26 cellular contexts compared by ENCODE assay signal in genomic region chr2:1784986-1785617, GRCh38. TPM values are rescaled to one million over a fixed set of nuclear protein-coding genes. Genes with fewer than 3 reads are reported as not detected.
DNase-seq lines count a peak whose midpoint lies in the region; ATAC-seq, FAIRE-seq and TF ChIP-seq lines count a peak whose summit lies in the region.
"Had no signal": no experiment of that assay in that cellular context is flagged by ENCODE, and none has a peak within 500 bp of the region (broad histone marks: within the 10 kb centered on the region; RNA-seq: fewer than 3 reads in every experiment).

No MANE protein-coding gene starts in this region.

- peak overlapping the region; percentile 77 for H3K27ac Mint-ChIP-seq in activated T-cell treated with anti-CD3 and anti-CD28 coated beads, Interleukin-2, amount 50 U/mL, for 24 hours
- no peak overlapping the region for H3K27ac Mint-ChIP-seq in activated T-helper 1 cell treated with anti-CD3 and anti-CD28 coated beads, Interleukin-12 subunit alpha, Interleukin-12 subunit beta, Interleukin-2, Interleukin-4 antibody, amounts not matched to agents 30 ng/mL and 10 ng/mL and 1 ng/mL, durations not matched to agents 14 hours and 24 hours and 36 hours
- H3K27ac Mint-ChIP-seq: CD8-positive, alpha-beta memory T cell had no signal

- no peak for TF ChIP-seq EP300 in suprapubic skin (IDR thresholded peaks at IDR 0.05)

- H4K91ac ChIP-seq in IMR-90 (ENCODE audit: insufficient read depth, low read depth, low read length), result no peak overlapping the region

- no peak overlapping the region for H3K4ac ChIP-seq in IMR-90 (ENCODE audit: low read depth, low read length)

- no peaks in the 10 kb centered on the region for H4K20me1 ChIP-seq in IMR-90 (ENCODE audit: insufficient read depth, low read length)

- no peak overlapping the region for H3K9ac ChIP-seq in IMR-90 (ENCODE audit: low read depth, low read length)
- H3K9ac ChIP-seq in kidney (ENCODE audit: low read length in 2 of 2), result no peak overlapping the region
- H3K9ac ChIP-seq: SK-N-SH had no signal

- no peak overlapping the region for H2BK20ac ChIP-seq in IMR-90 (ENCODE audit: low read depth, low read length)

- H3K23ac ChIP-seq in IMR-90 (ENCODE audit: low read depth, low read length), result no peak overlapping the region

- H3K27me3 ChIP-seq in IMR-90 (ENCODE audit: control insufficient read depth, insufficient read depth, low read length) (no peaks in the 10 kb centered on the region; the same call in 1 of the 2 replicates), suprapubic skin (peaks cover 32% of the 10 kb centered on the region)

- in situ Hi-C loops in IMR-90 (cut with MboI; ENCODE audit: low sequenced_read_pairs), result no loop called here

- H2AK5ac ChIP-seq in IMR-90 (ENCODE audit: low read depth, low read length), result no peak overlapping the region

- CTCF ChIA-PET in IMR-90 (lab: Yijun Ruan, JAX), result interaction anchor here (2.9 kb wide), 1 partner anchor 15 kb away, joined by 9 read pairs; no protein-coding TSS in a partner anchor

- no peaks in the 10 kb centered on the region for H3K9me3 Mint-ChIP-seq in activated T-cell treated with anti-CD3 and anti-CD28 coated beads, Interleukin-2, amount 50 U/mL, for 24 hours
- H3K9me3 Mint-ChIP-seq in activated T-cell treated with anti-CD3 and anti-CD28 coated beads, Interleukin-2, amount 50 U/mL, for 4 hours, result no peaks in the 10 kb centered on the region
- no peaks in the 10 kb centered on the region for H3K9me3 Mint-ChIP-seq in activated T-helper 1 cell treated with anti-CD3 and anti-CD28 coated beads, Interleukin-12 subunit alpha, Interleukin-12 subunit beta, Interleukin-2, Interleukin-4 antibody, amounts not matched to agents 30 ng/mL and 10 ng/mL and 1 ng/mL, durations not matched to agents 14 hours and 24 hours and 36 hours
- H3K9me3 Mint-ChIP-seq: CD8-positive, alpha-beta memory T cell had no signal

- no peak overlapping the region for H3K4me2 ChIP-seq in IMR-90 (ENCODE audit: low read depth, low read length)
- H3K4me2 ChIP-seq: A549, SK-N-SH had no signal

- H3K9me3 ChIP-seq in IMR-90 (ENCODE audit: control insufficient read depth, insufficient read depth, low read length), result no peaks in the 10 kb centered on the region
- no peaks in the 10 kb centered on the region for H3K9me3 ChIP-seq in kidney (ENCODE audit: control insufficient read depth in 1 of 2, low read length in 2 of 2)
- no peaks in the 10 kb centered on the region for H3K9me3 ChIP-seq in suprapubic skin
- H3K9me3 ChIP-seq: A549, SK-N-SH had no signal

- intact Hi-C loops in IMR-90 (cut with micrococcal nuclease), result no loop called here
- intact Hi-C loops in kidney (cut with DNase I), result no loop called here
- intact Hi-C loops in activated T-helper 1 cell treated with anti-CD3 and anti-CD28 coated beads, Interleukin-12 subunit alpha, Interleukin-12 subunit beta, Interleukin-2, Interleukin-4 antibody, amounts not matched to agents 30 ng/mL and 10 ng/mL and 1 ng/mL, durations not matched to agents 14 hours and 24 hours and 36 hours (cut with micrococcal nuclease), result no loop called here

- no peak for ATAC-seq in activated T-cell treated with anti-CD3 and anti-CD28 coated beads, Interleukin-2, amount 50 U/mL, for 4 hours
- ATAC-seq in IMR-90 (ENCODE audit: low read depth), result no peak
- ATAC-seq in GM19324 (IDR thresholded peaks at IDR 0.05; ENCODE audit: low FRiP score, unreplicated experiment), result no peak
- ATAC-seq: PC-3 had no signal

- no TSS peak for BruUV-seq in IMR-90 (replicated peaks; lab: Mats Ljungman, UMichigan)

- no peak overlapping the region for H2BK5ac ChIP-seq in IMR-90 (ENCODE audit: low read depth, low read length, poor library complexity, severe bottlenecking)

- DNase-seq in activated T-cell treated with anti-CD3 and anti-CD28 coated beads, Interleukin-2, amount 50 U/mL, for 24 hours, result no peak
- no peak for DNase-seq in activated T-cell treated with anti-CD3 and anti-CD28 coated beads, Interleukin-2, amount 50 U/mL, for 4 hours
- DNase-seq in IMR-90 (no peak), kidney (peak; percentile 45), suprapubic skin (ENCODE audit: low spot score in 2 of 2) (peak; percentile 34 to 38)
- no peak for DNase-seq in activated T-helper 1 cell treated with anti-CD3 and anti-CD28 coated beads, Interleukin-12 subunit alpha, Interleukin-12 subunit beta, Interleukin-2, Interleukin-4 antibody, amounts not matched to agents 30 ng/mL and 10 ng/mL and 1 ng/mL, durations not matched to agents 14 hours and 24 hours and 36 hours (ENCODE audit: low spot score)
- DNase-seq: AML-193; DMS 273 treated with DMSO at 0.1 percent for 48 hours; DMS79; GF-D8; KBM-7; MM.1S; NCI-H2029; NCI-H446 treated with DMSO at 0.1 percent for 48 hours; NCI-H526; NCI-H82; NK-92 treated with Interleukin-12 subunit alpha and Interleukin-12 subunit beta, amount 100 ng/mL, for 24 hours; PC-3; SK-N-SH had no signal

- no peak for FAIRE-seq in kidney (lab: Jason Lieb, UNC)
- FAIRE-seq: A549, GM12891, GM19239, H54 had no signal

- H3K56ac ChIP-seq in IMR-90 (ENCODE audit: extremely low read depth, insufficient read depth, low read length), result no peak overlapping the region

- no peak overlapping the region for H4K8ac ChIP-seq in IMR-90 (ENCODE audit: low read depth in 2 of 2, low read length in 2 of 2)

- no peak overlapping the region for H3K18ac ChIP-seq in IMR-90 (ENCODE audit: low read depth, low read length)

- H3K36me3 Mint-ChIP-seq in activated T-cell treated with anti-CD3 and anti-CD28 coated beads, Interleukin-2, amount 50 U/mL, for 24 hours (ENCODE audit: low read depth), result no peaks in the 10 kb centered on the region
- no peaks in the 10 kb centered on the region for H3K36me3 Mint-ChIP-seq in activated T-cell treated with anti-CD3 and anti-CD28 coated beads, Interleukin-2, amount 50 U/mL, for 4 hours (ENCODE audit: insufficient read depth)
- no peaks in the 10 kb centered on the region for H3K36me3 Mint-ChIP-seq in activated T-helper 1 cell treated with anti-CD3 and anti-CD28 coated beads, Interleukin-12 subunit alpha, Interleukin-12 subunit beta, Interleukin-2, Interleukin-4 antibody, amounts not matched to agents 30 ng/mL and 10 ng/mL and 1 ng/mL, durations not matched to agents 14 hours and 24 hours and 36 hours (ENCODE audit: low read depth)
- H3K36me3 Mint-ChIP-seq: CD8-positive, alpha-beta memory T cell had no signal

- no peak overlapping the region for H4K5ac ChIP-seq in IMR-90 (ENCODE audit: low read depth, low read length)

- H3K36me3 ChIP-seq in IMR-90 (ENCODE audit: control insufficient read depth, insufficient read depth, low read length) (no peaks in the 10 kb centered on the region), kidney (ENCODE audit: control insufficient read depth in 1 of 2, insufficient read depth in 2 of 2, low read length in 2 of 2) (no peaks in the 10 kb centered on the region), suprapubic skin (no peaks in the 10 kb centered on the region)

- no peak overlapping the region for H3K14ac ChIP-seq in IMR-90 (replicated peaks; ENCODE audit: low read depth, low read length)

- peaks cover 33% of the 10 kb centered on the region for H3K4me1 Mint-ChIP-seq in activated T-cell treated with anti-CD3 and anti-CD28 coated beads, Interleukin-2, amount 50 U/mL, for 24 hours (ENCODE audit: low read depth)
- H3K4me1 Mint-ChIP-seq in activated T-cell treated with anti-CD3 and anti-CD28 coated beads, Interleukin-2, amount 50 U/mL, for 4 hours (ENCODE audit: low read depth), result no peaks in the 10 kb centered on the region
- H3K4me1 Mint-ChIP-seq in activated T-helper 1 cell treated with anti-CD3 and anti-CD28 coated beads, Interleukin-12 subunit alpha, Interleukin-12 subunit beta, Interleukin-2, Interleukin-4 antibody, amounts not matched to agents 30 ng/mL and 10 ng/mL and 1 ng/mL, durations not matched to agents 14 hours and 24 hours and 36 hours (ENCODE audit: low read depth), result no peaks in the 10 kb centered on the region

- H3K4me3 ChIP-seq in IMR-90 (ENCODE audit: insufficient read depth, low read depth, low read length) (no peak overlapping the region), kidney (ENCODE audit: low read length in 2 of 2) (no peak overlapping the region), suprapubic skin (no peak overlapping the region)
- H3K4me3 ChIP-seq: A549 had no signal

- peak overlapping the region; percentile 14 for H2AFZ ChIP-seq in IMR-90 (replicated peaks; ENCODE audit: low read length, poor library complexity)

- H2BK120ac ChIP-seq in IMR-90 (ENCODE audit: low read depth, low read length), result no peak overlapping the region

- no peak overlapping the region for H3K4me3 Mint-ChIP-seq in activated T-cell treated with anti-CD3 and anti-CD28 coated beads, Interleukin-2, amount 50 U/mL, for 24 hours
- H3K4me3 Mint-ChIP-seq in activated T-cell treated with anti-CD3 and anti-CD28 coated beads, Interleukin-2, amount 50 U/mL, for 4 hours, result no peak overlapping the region
- no peak overlapping the region for H3K4me3 Mint-ChIP-seq in activated T-helper 1 cell treated with anti-CD3 and anti-CD28 coated beads, Interleukin-12 subunit alpha, Interleukin-12 subunit beta, Interleukin-2, Interleukin-4 antibody, amounts not matched to agents 30 ng/mL and 10 ng/mL and 1 ng/mL, durations not matched to agents 14 hours and 24 hours and 36 hours

- peak overlapping the region; percentile 3 for H2AK9ac ChIP-seq in IMR-90 (replicated peaks; ENCODE audit: low read depth, low read length, poor library complexity)

- H3K27ac ChIP-seq in IMR-90 (ENCODE audit: insufficient read depth, low read length) (no peak overlapping the region), kidney (ENCODE audit: low read depth in 2 of 2, low read length in 2 of 2) (no peak overlapping the region), suprapubic skin (no peak overlapping the region)
- H3K27ac ChIP-seq: A549, C4-2B had no signal

- peaks cover 3% of the 10 kb centered on the region for H3K27me3 Mint-ChIP-seq in activated T-cell treated with anti-CD3 and anti-CD28 coated beads, Interleukin-2, amount 50 U/mL, for 24 hours
- peaks cover under 1% of the 10 kb centered on the region for H3K27me3 Mint-ChIP-seq in activated T-cell treated with anti-CD3 and anti-CD28 coated beads, Interleukin-2, amount 50 U/mL, for 4 hours (ENCODE audit: low read depth)
- peaks cover 2% of the 10 kb centered on the region for H3K27me3 Mint-ChIP-seq in activated T-helper 1 cell treated with anti-CD3 and anti-CD28 coated beads, Interleukin-12 subunit alpha, Interleukin-12 subunit beta, Interleukin-2, Interleukin-4 antibody, amounts not matched to agents 30 ng/mL and 10 ng/mL and 1 ng/mL, durations not matched to agents 14 hours and 24 hours and 36 hours (ENCODE audit: insufficient read depth)

- dilution Hi-C loops in IMR-90 (cut with HindIII; ENCODE audit: low sequenced_read_pairs, unreplicated experiment), result no loop called here

- H2BK15ac ChIP-seq in IMR-90 (ENCODE audit: low read depth, low read length), result no peak overlapping the region

- POLR2A ChIA-PET in IMR-90 (lab: Charles Lee; ENCODE audit: unreplicated experiment), result no interaction called here

- H3K9me1 ChIP-seq in IMR-90 (ENCODE audit: insufficient read depth, low read length), result no peaks in the 10 kb centered on the region

- no peaks in the 10 kb centered on the region for H3K79me1 ChIP-seq in IMR-90 (ENCODE audit: low read depth in 1 of 2, low read length in 2 of 2)

- no peak for TF ChIP-seq RAD21 in IMR-90 (IDR thresholded peaks at IDR 0.05; ENCODE audit: low read length)

- WGBS in IMR-90 (ENCODE audit: extremely low coverage in 2 of 2, insufficient read length in 1 of 2), 2 experiments, result 85% methylated on average over 3 of the region's 19 CpGs; no CpG with 5 or more reads in 1 of the 2 experiments
- WGBS in suprapubic skin, result 92% methylated on average over 19 of the region's 19 CpGs

- TF ChIP-seq CTCF in IMR-90 (conservative IDR thresholded peaks at IDR 0.05; ENCODE audit: low read depth, low read length) (no peak), kidney (IDR thresholded peaks at IDR 0.05; ENCODE audit: borderline replicate concordance, extremely low read depth, insufficient read depth) (no peak), suprapubic skin (IDR thresholded peaks at IDR 0.05) (no peak)

- no peak for TF ChIP-seq POLR2A in IMR-90 (IDR thresholded peaks at IDR 0.05; ENCODE audit: low read depth, low read length)
- no peak for TF ChIP-seq POLR2A in suprapubic skin (IDR thresholded peaks at IDR 0.05)

- H3K4me1 ChIP-seq in IMR-90 (ENCODE audit: control insufficient read depth, insufficient read depth, low read length) (no peaks in the 10 kb centered on the region), kidney (ENCODE audit: control insufficient read depth in 1 of 2, insufficient read depth in 1 of 2, low read depth in 1 of 2, low read length in 2 of 2) (no peaks in the 10 kb centered on the region), suprapubic skin (no peaks in the 10 kb centered on the region)
- H3K4me1 ChIP-seq: A549 had no signal

RNA-seq across cellular contexts. Expression of gene PXDN, which starts 40.8 kb away (rescaled TPM):
- 1 to 10 TPM in 2 of 3 donors, under 1 TPM in 1; 0.76 to 1.2 (median 1.2) TPM for total RNA-seq in activated T-cell treated with anti-CD3 and anti-CD28 coated beads, Interleukin-2, amount 50 U/mL, for 4 hours
- total RNA-seq in IMR-90 (2012; rRNA removed) (148 and 153 TPM in 2 replicates), kidney (42.3 TPM), suprapubic skin (1 to 10 TPM; 7.0 to 9.5 (median 9.4) TPM)
- polyA plus RNA-seq in IMR-90 (2012; rRNA removed) (268 and 332 TPM in 2 replicates), kidney (ENCODE audit: insufficient read depth, low read depth, low replicate concordance) (4.7 TPM)
- polyA plus RNA-seq in IMR-90 (2012; cell fraction: cytosol; rRNA removed), result 300 and 432 TPM in 2 replicates
- 369 and 399 TPM in 2 replicates for polyA plus RNA-seq in IMR-90 (2012; cell fraction: nucleus; rRNA removed; ENCODE audit: low replicate concordance)
- 1.7 and 1.9 TPM in 2 replicates for total RNA-seq in activated T-helper 1 cell treated with anti-CD3 and anti-CD28 coated beads, Interleukin-12 subunit alpha, Interleukin-12 subunit beta, Interleukin-2, Interleukin-4 antibody, amounts not matched to agents 30 ng/mL and 10 ng/mL and 1 ng/mL, durations not matched to agents 14 hours and 24 hours and 36 hours

Comparison
In these comparisons a context has a peak if more than half of its experiments do, and no peak if none do; other contexts are left out.
1. DNase-seq: peak in kidney (single experiment) and suprapubic skin (2 of 2); none in activated T-cell treated with anti-CD3 and anti-CD28 coated beads, Interleukin-2, amount 50 U/mL, for 24 hours (single experiment), activated T-cell treated with anti-CD3 and anti-CD28 coated beads, Interleukin-2, amount 50 U/mL, for 4 hours (single experiment), IMR-90 (single experiment) and activated T-helper 1 cell treated with anti-CD3 and anti-CD28 coated beads, Interleukin-12 subunit alpha, Interleukin-12 subunit beta, Interleukin-2, Interleukin-4 antibody, amounts not matched to agents 30 ng/mL and 10 ng/mL and 1 ng/mL, durations not matched to agents 14 hours and 24 hours and 36 hours (single experiment).